ENCODE assay signal across 18 cellular contexts in genomic region chr15:34964277-34964676, GRCh38.
"Had no signal": no experiment of that assay in that cellular context is flagged by ENCODE, and none has a peak within 500 bp of the region (broad histone marks: within the 10 kb centered on the region; RNA-seq: fewer than 3 reads in every experiment).

No MANE protein-coding gene starts in this region.

- H3K9me3 Mint-ChIP-seq: natural killer cell, neural crest cell, type B pancreatic cell had no signal

- DNase-seq: colonic mucosa; effector CD8-positive, alpha-beta T cell; glutamatergic neuron; islet precursor cell; mammary epithelial cell; natural killer cell; ovary; right cardiac atrium; stimulated activated CD4-positive, alpha-beta T cell treated with anti-CD3 and anti-CD28 coated beads, Interleukin-2, amount 100 ng/mL, for 48 hours; stimulated activated naive CD8-positive, alpha-beta T cell treated with anti-CD3 and anti-CD28 coated beads, Interleukin-15, Interleukin-2, amounts not matched to agents 100 U/mL and 50 U/mL, for 24 hours; thyroid gland had no signal

- ATAC-seq: left lobe of liver; natural killer cell; right cardiac atrium; stimulated activated naive CD8-positive, alpha-beta T cell treated with anti-CD3 and anti-CD28 coated beads, Interleukin-15, Interleukin-2, amounts not matched to agents 100 U/mL and 50 U/mL, for 24 hours had no signal

- H3K4me1 ChIP-seq: colonic mucosa had no signal

- H3K4me3 Mint-ChIP-seq: natural killer cell, neural crest cell, type B pancreatic cell had no signal

- H3K4me2 ChIP-seq: smooth muscle cell had no signal

- H3K27ac ChIP-seq: colonic mucosa, ovary, suprapubic skin, thyroid gland had no signal

- H3K27me3 ChIP-seq: colonic mucosa, ovary, suprapubic skin, thyroid gland had no signal

- H3K9me3 ChIP-seq: colonic mucosa, ovary, suprapubic skin, thyroid gland had no signal

- H3K4me3 ChIP-seq: colonic mucosa, ovary, smooth muscle cell, suprapubic skin, thyroid gland had no signal

- H3K36me3 ChIP-seq: colonic mucosa, ovary had no signal

- FAIRE-seq: frontal cortex, urothelium cell line had no signal

- H3K27me3 Mint-ChIP-seq: type B pancreatic cell had no signal

- H3K27ac Mint-ChIP-seq: natural killer cell, type B pancreatic cell had no signal
